8 cellular contexts compared by ENCODE assay signal in genomic region chrX:46588263-46588662, GRCh38. TPM values are rescaled to one million over a fixed set of nuclear protein-coding genes. Genes with fewer than 3 reads are reported as not detected.
DNase-seq lines count a peak whose midpoint lies in the region; ATAC-seq and TF ChIP-seq lines count a peak whose summit lies in the region.

No MANE protein-coding gene starts in this region.

- H3K9me3 Mint-ChIP-seq in CD4-positive, alpha-beta T cell = no peaks in the 10 kb centered on the region

- H3K4me3 Mint-ChIP-seq in CD4-positive, alpha-beta T cell = peak overlapping the region; percentile 81

- H3K27ac Mint-ChIP-seq in CD4-positive, alpha-beta T cell = peak overlapping the region; percentile 89

- H3K27ac ChIP-seq in CD4-positive, alpha-beta T cell (ENCODE audit: low read depth, low read length) = no peak overlapping the region
- peak overlapping the region; percentile 59 for H3K27ac ChIP-seq in SJSA1

- no peaks in the 10 kb centered on the region for H3K27me3 ChIP-seq in CD4-positive, alpha-beta T cell (ENCODE audit: control insufficient read depth, insufficient read depth, low read length)
- no peaks in the 10 kb centered on the region for H3K27me3 ChIP-seq in SJSA1 (replicated peaks)

- no peak for TF ChIP-seq CTCF in CD4-positive, alpha-beta T cell (IDR thresholded peaks at IDR 0.05)
- no peak for TF ChIP-seq CTCF in cardiac fibroblast (IDR thresholded peaks at IDR 0.05; ENCODE audit: low read depth, low read length)

- no peaks in the 10 kb centered on the region for H3K27me3 Mint-ChIP-seq in CD4-positive, alpha-beta T cell

- H3K4me1 Mint-ChIP-seq in CD4-positive, alpha-beta T cell (ENCODE audit: low read depth) = peaks cover 36% of the 10 kb centered on the region

- CTCF ChIA-PET in CD4-positive, alpha-beta T cell (lab: Charles Lee) = interaction anchor here (1.3 kb wide), 1 partner anchor 10 kb away, joined by 3 read pairs; no protein-coding TSS in a partner anchor

- H3K36me3 ChIP-seq in SJSA1 = no peaks in the 10 kb centered on the region

- H3K36me3 Mint-ChIP-seq in CD4-positive, alpha-beta T cell (ENCODE audit: low read depth) = no peaks in the 10 kb centered on the region

- POLR2A ChIA-PET in CD4-positive, alpha-beta T cell (lab: Charles Lee) = interaction anchor here (0.6 to 1.9 kb wide), 6 partner anchors 9 to 54 kb away, joined by 3 to 9 read pairs (median 6); partner anchors contain the start of gene CHST7

- intact Hi-C loops in CD4-positive, alpha-beta T cell (cut with DNase I, micrococcal nuclease) = no loop called here

- peak in 9 of 10 experiments; percentile 17 to 42 (median 26) for DNase-seq in CD4-positive, alpha-beta T cell
- DNase-seq in SJSA1 (ENCODE audit: low read depth in 1 of 2, low spot score in 2 of 2) (peak; percentile 56 to 58), cardiac fibroblast (ENCODE audit: low read depth in 2 of 2) (peak; percentile 83 to 86), myocyte (ENCODE audit: low read depth) (peak; percentile 51), erythroblast (lab: John Stamatoyannopoulos, UW) (no peak), cortex of kidney (lab: John Stamatoyannopoulos, UW) (no peak)

- TF ChIP-seq POLR2A in erythroblast (IDR thresholded peaks at IDR 0.05; ENCODE audit: low read length) = no peak

- ATAC-seq in CD4-positive, alpha-beta T cell (ENCODE audit: poor library complexity) = peak; percentile 74
- no peak for ATAC-seq in HG03342 (IDR thresholded peaks at IDR 0.05; ENCODE audit: unreplicated experiment)
- ATAC-seq in HG03457 (IDR thresholded peaks at IDR 0.05; ENCODE audit: unreplicated experiment) = no peak

- no peak overlapping the region for H3K4me3 ChIP-seq in SJSA1
- H3K4me3 ChIP-seq in cardiac fibroblast (replicated peaks in 1 of 2; ENCODE audit: low read depth in 2 of 2, low read length in 2 of 2) = no peak overlapping the region

- no peaks in the 10 kb centered on the region for H3K9me3 ChIP-seq in CD4-positive, alpha-beta T cell (ENCODE audit: control insufficient read depth, low read length)
- H3K9me3 ChIP-seq in SJSA1 (replicated peaks) = no peaks in the 10 kb centered on the region

- H3K4me1 ChIP-seq in SJSA1 (replicated peaks) = peaks cover 63% of the 10 kb centered on the region

RNA-seq across cellular contexts. Expression of gene CHST7, which starts 14.7 kb away (rescaled TPM):
- 1 to 10 TPM; 4.0 to 4.6 TPM for total RNA-seq in CD4-positive, alpha-beta T cell
- 15.3 and 16.1 TPM in 2 replicates for total RNA-seq in SJSA1 (2014; rRNA removed; shearing (Covaris generic))
- total RNA-seq in myocyte = 11.8 and 13.8 TPM in 2 replicates
- polyA plus RNA-seq in myocyte (2012) = 9.2 TPM

RNA-seq across cellular contexts. Expression of gene ZNF674, which starts 43.0 kb away (rescaled TPM):
- total RNA-seq in CD4-positive, alpha-beta T cell = 1 to 10 TPM; 1.2 to 1.9 TPM
- total RNA-seq in SJSA1 (2014; rRNA removed; shearing (Covaris generic)) = 2.6 and 3.5 TPM in 2 replicates
- total RNA-seq in myocyte = 1.7 and 2.9 TPM in 2 replicates
- 4.0 TPM for polyA plus RNA-seq in myocyte (2012)

Comparison
In these comparisons a context has a peak if more than half of its experiments do, and no peak if none do; other contexts are left out.
1. DNase-seq: peak in CD4-positive, alpha-beta T cell (9 of 10), SJSA1 (2 of 2), cardiac fibroblast (2 of 2) and myocyte (single experiment); none in erythroblast (0 of 2) and cortex of kidney (single experiment).